Comparison of ENCODE assay signal across 1 cellular context in genomic region chr3:8506611-8507061, GRCh38.
TF ChIP-seq lines count a peak whose summit lies in the region.

No MANE protein-coding gene starts in this region.

TF ChIP-seq in HCT116, 20 proteins besides CTCF, POLR2A, EP300 and RAD21 (continued from another document):
- TF ChIP-seq ATF3 (IDR thresholded peaks at IDR 0.05) (no peak), ZFX (IDR thresholded peaks at IDR 0.05) (no peak), SP1 (IDR thresholded peaks at IDR 0.05; ENCODE audit: low read depth) (no peak), ZBTB33 (IDR thresholded peaks at IDR 0.05; ENCODE audit: extremely low read depth, insufficient replicate concordance, low read length) (no peak), FOSL1 (IDR thresholded peaks at IDR 0.05; ENCODE audit: low read depth) (no peak; the same call in 1 of the 2 replicates), EZH2 (IDR thresholded peaks at IDR 0.05) (no peak), TCF7L2 (IDR thresholded peaks at IDR 0.05; ENCODE audit: borderline replicate concordance, extremely low read depth, insufficient read depth, insufficient read length) (no peak), SRF (IDR thresholded peaks at IDR 0.05; ENCODE audit: low read depth) (no peak)
